In genomic region chr6:37243816-37244370, GRCh38 we compare ENCODE assay signal across 1 cellular context.
A peak's percentile ranks its signal among the peaks of the same experiment; 100 is the strongest.
TF ChIP-seq lines count a peak whose summit lies in the region.

No MANE protein-coding gene starts in this region.

TF ChIP-seq in K562, 482 proteins besides CTCF, POLR2A, EP300 and RAD21 (continued from another document and continues in another):
- 0 out of 2 replicates have a peak, but pooled peaks have one; percentile 10 for TF ChIP-seq GATAD2A (IDR thresholded peaks at IDR 0.05)
- TF ChIP-seq SNIP1 (IDR thresholded peaks at IDR 0.05; ENCODE audit: low read depth): no peak
- TF ChIP-seq ZNF444 (CRISPR knock-in tag; IDR thresholded peaks at IDR 0.05): no peak
- no peak for TF ChIP-seq ZNF280B (CRISPR knock-in tag; IDR thresholded peaks at IDR 0.05)
- no peak for TF ChIP-seq TAF7 (tag; IDR thresholded peaks at IDR 0.05)
- TF ChIP-seq, protein P1, sequence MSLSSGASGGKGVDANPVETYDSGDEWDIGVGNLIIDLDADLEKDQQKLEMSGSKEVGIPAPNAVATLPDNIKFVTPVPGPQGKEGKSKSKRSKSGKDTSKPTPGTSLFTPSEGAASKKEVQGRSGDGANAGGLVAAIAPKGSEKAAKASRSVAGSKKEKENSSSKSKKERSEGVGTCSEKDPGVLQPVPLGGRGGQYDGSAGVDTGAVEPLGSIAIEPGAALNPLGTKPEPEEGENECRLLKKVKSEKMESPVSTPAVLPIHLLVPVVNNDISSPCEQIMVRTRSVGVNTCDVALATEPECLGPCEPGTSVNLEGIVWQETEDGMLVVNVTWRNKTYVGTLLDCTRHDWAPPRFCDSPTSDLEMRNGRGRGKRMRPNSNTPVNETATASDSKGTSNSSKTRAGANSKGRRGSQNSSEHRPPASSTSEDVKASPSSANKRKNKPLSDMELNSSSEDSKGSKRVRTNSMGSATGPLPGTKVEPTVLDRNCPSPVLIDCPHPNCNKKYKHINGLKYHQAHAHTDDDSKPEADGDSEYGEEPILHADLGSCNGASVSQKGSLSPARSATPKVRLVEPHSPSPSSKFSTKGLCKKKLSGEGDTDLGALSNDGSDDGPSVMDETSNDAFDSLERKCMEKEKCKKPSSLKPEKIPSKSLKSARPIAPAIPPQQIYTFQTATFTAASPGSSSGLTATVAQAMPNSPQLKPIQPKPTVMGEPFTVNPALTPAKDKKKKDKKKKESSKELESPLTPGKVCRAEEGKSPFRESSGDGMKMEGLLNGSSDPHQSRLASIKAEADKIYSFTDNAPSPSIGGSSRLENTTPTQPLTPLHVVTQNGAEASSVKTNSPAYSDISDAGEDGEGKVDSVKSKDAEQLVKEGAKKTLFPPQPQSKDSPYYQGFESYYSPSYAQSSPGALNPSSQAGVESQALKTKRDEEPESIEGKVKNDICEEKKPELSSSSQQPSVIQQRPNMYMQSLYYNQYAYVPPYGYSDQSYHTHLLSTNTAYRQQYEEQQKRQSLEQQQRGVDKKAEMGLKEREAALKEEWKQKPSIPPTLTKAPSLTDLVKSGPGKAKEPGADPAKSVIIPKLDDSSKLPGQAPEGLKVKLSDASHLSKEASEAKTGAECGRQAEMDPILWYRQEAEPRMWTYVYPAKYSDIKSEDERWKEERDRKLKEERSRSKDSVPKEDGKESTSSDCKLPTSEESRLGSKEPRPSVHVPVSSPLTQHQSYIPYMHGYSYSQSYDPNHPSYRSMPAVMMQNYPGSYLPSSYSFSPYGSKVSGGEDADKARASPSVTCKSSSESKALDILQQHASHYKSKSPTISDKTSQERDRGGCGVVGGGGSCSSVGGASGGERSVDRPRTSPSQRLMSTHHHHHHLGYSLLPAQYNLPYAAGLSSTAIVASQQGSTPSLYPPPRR (CRISPR knock-in tag; IDR thresholded peaks at IDR 0.05; ENCODE audit: borderline replicate concordance): no peak
- no peak for TF ChIP-seq PYGO2 (tag; IDR thresholded peaks at IDR 0.05)
- TF ChIP-seq, protein P2, sequence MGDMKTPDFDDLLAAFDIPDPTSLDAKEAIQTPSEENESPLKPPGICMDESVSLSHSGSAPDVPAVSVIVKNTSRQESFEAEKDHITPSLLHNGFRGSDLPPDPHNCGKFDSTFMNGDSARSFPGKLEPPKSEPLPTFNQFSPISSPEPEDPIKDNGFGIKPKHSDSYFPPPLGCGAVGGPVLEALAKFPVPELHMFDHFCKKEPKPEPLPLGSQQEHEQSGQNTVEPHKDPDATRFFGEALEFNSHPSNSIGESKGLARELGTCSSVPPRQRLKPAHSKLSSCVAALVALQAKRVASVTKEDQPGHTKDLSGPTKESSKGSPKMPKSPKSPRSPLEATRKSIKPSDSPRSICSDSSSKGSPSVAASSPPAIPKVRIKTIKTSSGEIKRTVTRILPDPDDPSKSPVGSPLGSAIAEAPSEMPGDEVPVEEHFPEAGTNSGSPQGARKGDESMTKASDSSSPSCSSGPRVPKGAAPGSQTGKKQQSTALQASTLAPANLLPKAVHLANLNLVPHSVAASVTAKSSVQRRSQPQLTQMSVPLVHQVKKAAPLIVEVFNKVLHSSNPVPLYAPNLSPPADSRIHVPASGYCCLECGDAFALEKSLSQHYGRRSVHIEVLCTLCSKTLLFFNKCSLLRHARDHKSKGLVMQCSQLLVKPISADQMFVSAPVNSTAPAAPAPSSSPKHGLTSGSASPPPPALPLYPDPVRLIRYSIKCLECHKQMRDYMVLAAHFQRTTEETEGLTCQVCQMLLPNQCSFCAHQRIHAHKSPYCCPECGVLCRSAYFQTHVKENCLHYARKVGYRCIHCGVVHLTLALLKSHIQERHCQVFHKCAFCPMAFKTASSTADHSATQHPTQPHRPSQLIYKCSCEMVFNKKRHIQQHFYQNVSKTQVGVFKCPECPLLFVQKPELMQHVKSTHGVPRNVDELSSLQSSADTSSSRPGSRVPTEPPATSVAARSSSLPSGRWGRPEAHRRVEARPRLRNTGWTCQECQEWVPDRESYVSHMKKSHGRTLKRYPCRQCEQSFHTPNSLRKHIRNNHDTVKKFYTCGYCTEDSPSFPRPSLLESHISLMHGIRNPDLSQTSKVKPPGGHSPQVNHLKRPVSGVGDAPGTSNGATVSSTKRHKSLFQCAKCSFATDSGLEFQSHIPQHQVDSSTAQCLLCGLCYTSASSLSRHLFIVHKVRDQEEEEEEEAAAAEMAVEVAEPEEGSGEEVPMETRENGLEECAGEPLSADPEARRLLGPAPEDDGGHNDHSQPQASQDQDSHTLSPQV (IDR thresholded peaks at IDR 0.05): peak; percentile 51; the same call in 1 of the 2 replicates
- TF ChIP-seq MBD2 (IDR thresholded peaks at IDR 0.05; ENCODE audit: borderline replicate concordance, low read depth): no peak
- no peak for TF ChIP-seq SUPT5H (IDR thresholded peaks at IDR 0.05)
- TF ChIP-seq NFIC (IDR thresholded peaks at IDR 0.05): no peak
- TF ChIP-seq MTA2 (IDR thresholded peaks at IDR 0.05; ENCODE audit: low read depth): peak; percentile 29; the same call in 1 of the 2 replicates
- no peak for TF ChIP-seq E2F3 (CRISPR knock-in tag; IDR thresholded peaks at IDR 0.05)
- no peak for TF ChIP-seq ZNF316 (IDR thresholded peaks at IDR 0.05)
- TF ChIP-seq, protein P3, sequence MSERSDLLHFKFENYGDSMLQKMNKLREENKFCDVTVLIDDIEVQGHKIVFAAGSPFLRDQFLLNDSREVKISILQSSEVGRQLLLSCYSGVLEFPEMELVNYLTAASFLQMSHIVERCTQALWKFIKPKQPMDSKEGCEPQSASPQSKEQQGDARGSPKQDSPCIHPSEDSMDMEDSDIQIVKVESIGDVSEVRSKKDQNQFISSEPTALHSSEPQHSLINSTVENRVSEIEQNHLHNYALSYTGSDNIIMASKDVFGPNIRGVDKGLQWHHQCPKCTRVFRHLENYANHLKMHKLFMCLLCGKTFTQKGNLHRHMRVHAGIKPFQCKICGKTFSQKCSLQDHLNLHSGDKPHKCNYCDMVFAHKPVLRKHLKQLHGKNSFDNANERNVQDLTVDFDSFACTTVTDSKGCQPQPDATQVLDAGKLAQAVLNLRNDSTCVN (CRISPR knock-in tag; IDR thresholded peaks at IDR 0.05): no peak
- TF ChIP-seq ZNF780A (CRISPR knock-in tag; IDR thresholded peaks at IDR 0.05): no peak
- peak in 1 of 2 experiments; percentile 17; a peak in 1 of 4 replicates for TF ChIP-seq KDM1A (IDR thresholded peaks at IDR 0.05)
- TF ChIP-seq KAT2B (IDR thresholded peaks at IDR 0.05; ENCODE audit: low read depth, low read length): no peak
- TF ChIP-seq USF1 (CRISPR knock-in tag; IDR thresholded peaks at IDR 0.05): no peak
- no peak for TF ChIP-seq E4F1 (CRISPR knock-in tag; IDR thresholded peaks at IDR 0.05; ENCODE audit: borderline replicate concordance)
- TF ChIP-seq SMAD4 (CRISPR knock-in tag; conservative IDR thresholded peaks at IDR 0.05): peak; percentile 87
- no peak for TF ChIP-seq ZNF3 (CRISPR knock-in tag; IDR thresholded peaks at IDR 0.05)
- TF ChIP-seq PCBP1 (IDR thresholded peaks at IDR 0.05; ENCODE audit: low read depth, low read length, poor library complexity, severe bottlenecking): no peak
- no peak for TF ChIP-seq ARID3A (IDR thresholded peaks at IDR 0.05; ENCODE audit: borderline replicate concordance, low read depth, low read length)
- no peak for TF ChIP-seq ZNF561 (CRISPR knock-in tag; conservative IDR thresholded peaks at IDR 0.05)
- TF ChIP-seq, protein P4, sequence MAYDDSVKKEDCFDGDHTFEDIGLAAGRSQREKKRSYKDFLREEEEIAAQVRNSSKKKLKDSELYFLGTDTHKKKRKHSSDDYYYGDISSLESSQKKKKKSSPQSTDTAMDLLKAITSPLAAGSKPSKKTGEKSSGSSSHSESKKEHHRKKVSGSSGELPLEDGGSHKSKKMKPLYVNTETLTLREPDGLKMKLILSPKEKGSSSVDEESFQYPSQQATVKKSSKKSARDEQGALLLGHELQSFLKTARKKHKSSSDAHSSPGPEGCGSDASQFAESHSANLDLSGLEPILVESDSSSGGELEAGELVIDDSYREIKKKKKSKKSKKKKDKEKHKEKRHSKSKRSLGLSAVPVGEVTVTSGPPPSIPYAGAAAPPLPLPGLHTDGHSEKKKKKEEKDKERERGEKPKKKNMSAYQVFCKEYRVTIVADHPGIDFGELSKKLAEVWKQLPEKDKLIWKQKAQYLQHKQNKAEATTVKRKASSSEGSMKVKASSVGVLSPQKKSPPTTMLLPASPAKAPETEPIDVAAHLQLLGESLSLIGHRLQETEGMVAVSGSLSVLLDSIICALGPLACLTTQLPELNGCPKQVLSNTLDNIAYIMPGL (CRISPR knock-in tag; IDR thresholded peaks at IDR 0.05): no peak
- TF ChIP-seq, protein P5, sequence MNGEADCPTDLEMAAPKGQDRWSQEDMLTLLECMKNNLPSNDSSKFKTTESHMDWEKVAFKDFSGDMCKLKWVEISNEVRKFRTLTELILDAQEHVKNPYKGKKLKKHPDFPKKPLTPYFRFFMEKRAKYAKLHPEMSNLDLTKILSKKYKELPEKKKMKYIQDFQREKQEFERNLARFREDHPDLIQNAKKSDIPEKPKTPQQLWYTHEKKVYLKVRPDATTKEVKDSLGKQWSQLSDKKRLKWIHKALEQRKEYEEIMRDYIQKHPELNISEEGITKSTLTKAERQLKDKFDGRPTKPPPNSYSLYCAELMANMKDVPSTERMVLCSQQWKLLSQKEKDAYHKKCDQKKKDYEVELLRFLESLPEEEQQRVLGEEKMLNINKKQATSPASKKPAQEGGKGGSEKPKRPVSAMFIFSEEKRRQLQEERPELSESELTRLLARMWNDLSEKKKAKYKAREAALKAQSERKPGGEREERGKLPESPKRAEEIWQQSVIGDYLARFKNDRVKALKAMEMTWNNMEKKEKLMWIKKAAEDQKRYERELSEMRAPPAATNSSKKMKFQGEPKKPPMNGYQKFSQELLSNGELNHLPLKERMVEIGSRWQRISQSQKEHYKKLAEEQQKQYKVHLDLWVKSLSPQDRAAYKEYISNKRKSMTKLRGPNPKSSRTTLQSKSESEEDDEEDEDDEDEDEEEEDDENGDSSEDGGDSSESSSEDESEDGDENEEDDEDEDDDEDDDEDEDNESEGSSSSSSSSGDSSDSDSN (IDR thresholded peaks at IDR 0.05; ENCODE audit: borderline replicate concordance in 1 of 2, low read depth in 2 of 2, low read length in 2 of 2): no peak
- no peak for TF ChIP-seq PCBP2 (IDR thresholded peaks at IDR 0.05; ENCODE audit: low read depth, low read length, poor library complexity, severe bottlenecking)
- TF ChIP-seq BRCA1 (IDR thresholded peaks at IDR 0.05): no peak
- no peak for TF ChIP-seq BRCA1 (CRISPR knock-in tag; IDR thresholded peaks at IDR 0.05)
- TF ChIP-seq NR2C1 (IDR thresholded peaks at IDR 0.05): peak; percentile 52; the same call in 1 of the 2 replicates
- TF ChIP-seq NR2C1 (tag; IDR thresholded peaks at IDR 0.05): peak; percentile 61
- TF ChIP-seq OTX1 (CRISPR knock-in tag; IDR thresholded peaks at IDR 0.05): no peak
- no peak for TF ChIP-seq PHF21A (IDR thresholded peaks at IDR 0.05; ENCODE audit: borderline replicate concordance, low read depth)
- 0 out of 2 replicates have a peak, but pooled peaks have one; percentile 62 for TF ChIP-seq ELF4 (CRISPR knock-in tag; IDR thresholded peaks at IDR 0.05)
- peak in 1 of 2 experiments; percentile 23; a peak in 1 of 4 replicates for TF ChIP-seq MNT (conservative IDR thresholded peaks at IDR 0.05)
